In genomic region chrX:119693996-119694451, GRCh38 we compare ENCODE assay signal across 1 cellular context.
TF ChIP-seq lines count a peak whose summit lies in the region.

No MANE protein-coding gene starts in this region.

TF ChIP-seq in K562, 482 proteins besides CTCF, POLR2A, EP300 and RAD21:
- TF ChIP-seq ZNF318 (IDR thresholded peaks at IDR 0.05; ENCODE audit: borderline replicate concordance in 1 of 2, low read depth in 1 of 2) (no peak), NEUROD1 (IDR thresholded peaks at IDR 0.05; ENCODE audit: borderline replicate concordance, low read depth, low read length, partially characterized antibody) (no peak), EGR1 (conservative IDR thresholded peaks at IDR 0.05) (no peak), HDGF (IDR thresholded peaks at IDR 0.05) (no peak), GABPB2 (CRISPR knock-in tag; conservative IDR thresholded peaks at IDR 0.05) (no peak), CREB5 (CRISPR knock-in tag; IDR thresholded peaks at IDR 0.05) (no peak), HDAC2 (IDR thresholded peaks at IDR 0.05) (no peak), HNRNPLL (IDR thresholded peaks at IDR 0.05; ENCODE audit: low read depth, low read length, poor library complexity, severe bottlenecking) (no peak)
